9 cellular contexts compared by ENCODE assay signal in genomic region chr11:65489061-65489705, GRCh38. TPM values are rescaled to one million over a fixed set of nuclear protein-coding genes. Genes with fewer than 3 reads are reported as not detected.
DNase-seq lines count a peak whose midpoint lies in the region; ATAC-seq lines count a peak whose summit lies in the region.
"Had no signal": no experiment of that assay in that cellular context is flagged by ENCODE, and none has a peak within 500 bp of the region (broad histone marks: within the 10 kb centered on the region; RNA-seq: fewer than 3 reads in every experiment).

No MANE protein-coding gene starts in this region.

- WGBS in adipose tissue, 3 donors, result 43 to 72% (median 48%) methylated on average over 10 of the region's 10 CpGs

- peak overlapping the region; percentile 17 for H3K27ac ChIP-seq in adipose tissue (ENCODE audit: low read depth, low read length)

- intact Hi-C loops in left cardiac atrium (cut with DNase I), result no loop called here

- DNase-seq in EH (ENCODE audit: low read depth), result peak; percentile 100
- peak; percentile 72 for DNase-seq in left cardiac atrium
- DNase-seq in renal cortical epithelial cell (ENCODE audit: low read depth), result peak; percentile 81
- no peak for DNase-seq in germinal center (ENCODE audit: low spot score)
- DNase-seq in NCI-H2029 (lab: John Stamatoyannopoulos, UW), result no peak
- no peak for DNase-seq in NCI-H510A (lab: John Stamatoyannopoulos, UW)
- no peak for DNase-seq in activated T-cell treated with anti-CD3 and anti-CD28 coated beads for 4 hours
- DNase-seq: OCI-M1 had no signal

- peak; percentile 8 to 13 for ATAC-seq in left cardiac atrium

RNA-seq across cellular contexts. Expression of gene MALAT1, which starts 9.7 kb away (rescaled TPM):
- 1,000 to 10,000 TPM in 1 of 3 donors, 100 to 1,000 TPM in 1, 10 to 100 TPM in 1; 88.8 to 1,293 (median 187) TPM for polyA plus RNA-seq in adipose tissue
- 1,000 to 10,000 TPM; 4,098 to 7,342 TPM for total RNA-seq in left cardiac atrium
- total RNA-seq in renal cortical epithelial cell, result 3,367 and 12,764 TPM in 2 replicates

RNA-seq across cellular contexts. Expression of gene SCYL1, which starts 35.7 kb away (rescaled TPM):
- polyA plus RNA-seq in adipose tissue, result 10 to 100 TPM; 55.1 to 77.2 (median 63.0) TPM
- total RNA-seq in left cardiac atrium (10 to 100 TPM; 51.5 to 67.3 TPM), renal cortical epithelial cell (48.8 and 57.2 TPM in 2 replicates)

Comparison
In these comparisons a context has a peak if more than half of its experiments do, and no peak if none do; other contexts are left out.
1. DNase-seq: peak in EH (single experiment), left cardiac atrium (single experiment) and renal cortical epithelial cell (single experiment); none in germinal center (single experiment), NCI-H2029 (single experiment), NCI-H510A (single experiment) and activated T-cell treated with anti-CD3 and anti-CD28 coated beads for 4 hours (single experiment).